8 cellular contexts compared by ENCODE assay signal in genomic region chr15:78149068-78149804, GRCh38. TPM values are rescaled to one million over a fixed set of nuclear protein-coding genes. Genes with fewer than 3 reads are reported as not detected.
DNase-seq lines count a peak whose midpoint lies in the region; ATAC-seq and TF ChIP-seq lines count a peak whose summit lies in the region.

Gene IDH3A, plus strand, starts transcription at chr15:78149362. Its CDS starts 42 bp downstream, at chr15:78149404.

- H3K27ac ChIP-seq in BLaER1 treated with 17β-estradiol and CSF1 and Interleukin-3, amounts not matched to agents 10 nM and 100 nM: peak within 1 kb of the TSS; percentile 64 to 89 (median 84); a peak in 21 of 22 replicates
- H3K27ac ChIP-seq in colonic mucosa: peak within 1 kb of the TSS; percentile 83

- intact Hi-C loops in activated CD4-positive, alpha-beta T cell treated with anti-CD3 and anti-CD28 coated beads, Interleukin-2, amount 10 ng/mL, durations not matched to agents 24 days and 14 days (cut with micrococcal nuclease): loop anchor here (1.0 kb wide), 4 partner anchors 18 to 289 kb away; partner anchors contain the start of genes CIB2, IREB2 and SKIC8
- intact Hi-C loops in colonic mucosa (cut with DNase I) (no loop called here), left colon (cut with DNase I, micrococcal nuclease) (no loop called here)

- H3K4me3 Mint-ChIP-seq in activated CD4-positive, alpha-beta T cell treated with anti-CD3 and anti-CD28 coated beads, Interleukin-2, amount 10 ng/mL, durations not matched to agents 24 days and 14 days: peak within 1 kb of the TSS; percentile 98

- peak within 1 kb of the TSS; percentile 83 to 97 (median 92) for H3K9ac ChIP-seq in BLaER1 treated with 17β-estradiol and CSF1 and Interleukin-3, amounts not matched to agents 10 nM and 100 nM
- H3K9ac ChIP-seq in colonic mucosa (ENCODE audit: low read depth in 2 of 2, low read length in 2 of 2): peak within 1 kb of the TSS; percentile 92 to 98

- H3K9me3 ChIP-seq in BLaER1 treated with 17β-estradiol and CSF1 and Interleukin-3, amounts not matched to agents 10 nM and 100 nM (replicated peaks in 1 of 11): no peaks in the 10 kb centered on the region
- H3K9me3 ChIP-seq in colonic mucosa: no peaks in the 10 kb centered on the region

- peaks cover 23 to 34% (median 29%) of the 10 kb centered on the region in 10 experiments for H3K4me1 ChIP-seq in BLaER1 treated with 17β-estradiol and CSF1 and Interleukin-3, amounts not matched to agents 10 nM and 100 nM
- H3K4me1 ChIP-seq in colonic mucosa: peaks cover 6% of the 10 kb centered on the region

- H3K4me2 ChIP-seq in BLaER1 treated with 17β-estradiol and CSF1 and Interleukin-3, amounts not matched to agents 10 nM and 100 nM: peak within 1 kb of the TSS; percentile 90 to 99 (median 95)

- H3K4me1 Mint-ChIP-seq in activated CD4-positive, alpha-beta T cell treated with anti-CD3 and anti-CD28 coated beads, Interleukin-2, amount 10 ng/mL, durations not matched to agents 24 days and 14 days: peaks cover 38% of the 10 kb centered on the region

- TF ChIP-seq CTCF in colonic mucosa (IDR thresholded peaks at IDR 0.05): no peak

- DNase-seq in NCI-H526 treated with DMSO at 0.1 percent for 48 hours (lab: John Stamatoyannopoulos, UW): peak; percentile 85
- peak; percentile 100 for DNase-seq in activated CD4-positive, alpha-beta T cell treated with anti-CD3 and anti-CD28 coated beads, Interleukin-2, amount 10 ng/mL, durations not matched to agents 24 days and 14 days
- peak; percentile 100 for DNase-seq in colonic mucosa
- DNase-seq in left colon: peak; percentile 99 to 100
- DNase-seq in stimulated activated CD4-positive, alpha-beta T cell treated with anti-CD3 and anti-CD28 coated beads, Interleukin-1b, Interleukin-23, amount 100 ng/mL, for 4 hours (ENCODE audit: low read depth in 2 of 2): peak; percentile 100

- ATAC-seq in GM19328 (IDR thresholded peaks at IDR 0.05; ENCODE audit: unreplicated experiment) (peak; percentile 81), HG03469 (IDR thresholded peaks at IDR 0.05; ENCODE audit: unreplicated experiment) (peak; percentile 45), left colon (peak; percentile 94)

- H3K36me3 Mint-ChIP-seq in activated CD4-positive, alpha-beta T cell treated with anti-CD3 and anti-CD28 coated beads, Interleukin-2, amount 10 ng/mL, durations not matched to agents 24 days and 14 days (ENCODE audit: low read depth): peaks cover 25% of the 10 kb centered on the region

- peak within 1 kb of the TSS; percentile 93 for H3K27ac Mint-ChIP-seq in activated CD4-positive, alpha-beta T cell treated with anti-CD3 and anti-CD28 coated beads, Interleukin-2, amount 10 ng/mL, durations not matched to agents 24 days and 14 days

- no peaks in the 10 kb centered on the region for H3K27me3 Mint-ChIP-seq in activated CD4-positive, alpha-beta T cell treated with anti-CD3 and anti-CD28 coated beads, Interleukin-2, amount 10 ng/mL, durations not matched to agents 24 days and 14 days

- no peaks in the 10 kb centered on the region for H3K27me3 ChIP-seq in BLaER1 treated with 17β-estradiol and CSF1 and Interleukin-3, amounts not matched to agents 10 nM and 100 nM
- H3K27me3 ChIP-seq in colonic mucosa: no peaks in the 10 kb centered on the region

- peak within 1 kb of the TSS; percentile 88 to 100 (median 94) for H3K4me3 ChIP-seq in BLaER1 treated with 17β-estradiol and CSF1 and Interleukin-3, amounts not matched to agents 10 nM and 100 nM
- peak within 1 kb of the TSS; percentile 94 for H3K4me3 ChIP-seq in colonic mucosa

- H3K36me3 ChIP-seq in BLaER1 treated with 17β-estradiol and CSF1 and Interleukin-3, amounts not matched to agents 10 nM and 100 nM: peaks cover 0 to 19% (median 6%) of the 10 kb centered on the region in 11 experiments; a peak in 10 of 22 replicates
- no peaks in the 10 kb centered on the region for H3K36me3 ChIP-seq in colonic mucosa

- no peaks in the 10 kb centered on the region for H3K9me3 Mint-ChIP-seq in activated CD4-positive, alpha-beta T cell treated with anti-CD3 and anti-CD28 coated beads, Interleukin-2, amount 10 ng/mL, durations not matched to agents 24 days and 14 days

- peaks cover 0 to 50% (median 42%) of the 10 kb centered on the region in 11 experiments; a peak in 18 of 22 replicates for H4K20me1 ChIP-seq in BLaER1 treated with 17β-estradiol and CSF1 and Interleukin-3, amounts not matched to agents 10 nM and 100 nM

RNA-seq across cellular contexts. Expression of gene IDH3A, which starts in this region (rescaled TPM):
- total RNA-seq in activated CD4-positive, alpha-beta T cell treated with anti-CD3 and anti-CD28 coated beads, Interleukin-2, amount 10 ng/mL, durations not matched to agents 24 days and 14 days: 165 and 169 TPM in 2 replicates
- 100 to 1,000 TPM; 203 to 264 TPM for total RNA-seq in colonic mucosa
- total RNA-seq in left colon: 100 to 1,000 TPM; 176 to 247 TPM

Comparison
In these comparisons a context has a peak if more than half of its experiments do, and no peak if none do; other contexts are left out.
1. Peak in every context shown above with its lines: DNase-seq, ATAC-seq, H3K4me3 ChIP-seq and H3K27ac ChIP-seq.